ENCODE assay signal across 18 cellular contexts in genomic region chr18:66124394-66124793, GRCh38.
DNase-seq lines count a peak whose midpoint lies in the region; ATAC-seq, FAIRE-seq and TF ChIP-seq lines count a peak whose summit lies in the region.
"Had no signal": no experiment of that assay in that cellular context is flagged by ENCODE, and none has a peak within 500 bp of the region (broad histone marks: within the 10 kb centered on the region; RNA-seq: fewer than 3 reads in every experiment).

No MANE protein-coding gene starts in this region.

- H3K9me3 ChIP-seq in SK-N-SH (no peaks in the 10 kb centered on the region), neural progenitor cell (ENCODE audit: low read depth) (no peaks in the 10 kb centered on the region), kidney (ENCODE audit: control insufficient read depth in 1 of 2, low read length in 2 of 2) (no peaks in the 10 kb centered on the region)
- H3K9me3 ChIP-seq: colonic mucosa, esophagus muscularis mucosa had no signal

- in situ Hi-C loops in SK-MEL-5 (cut with HindIII; ENCODE audit: low pct_unique_long_range_greater_than_20kb, low sequenced_read_pairs): no loop called here

- H3K9me2 ChIP-seq in SK-N-SH: no peaks in the 10 kb centered on the region

- no peak overlapping the region for H3K9ac ChIP-seq in SK-N-SH
- H3K9ac ChIP-seq in neural progenitor cell: no peak overlapping the region
- H3K9ac ChIP-seq in kidney (ENCODE audit: low read length in 2 of 2): no peak overlapping the region

- H3K4me3 Mint-ChIP-seq in neural progenitor cell: no peak overlapping the region
- no peak overlapping the region for H3K4me3 Mint-ChIP-seq in activated naive CD8-positive, alpha-beta T cell treated with anti-CD3 and anti-CD28 coated beads for 36 hours
- H3K4me3 Mint-ChIP-seq in activated CD4-positive, alpha-beta T cell treated with anti-CD3 and anti-CD28 coated beads for 36 hours: no peak overlapping the region
- H3K4me3 Mint-ChIP-seq: activated CD8-positive, alpha-beta T cell treated with anti-CD3 and anti-CD28 coated beads for 36 hours; activated T-helper 1 cell treated with anti-CD3 and anti-CD28 coated beads, Interleukin-12 subunit alpha, Interleukin-12 subunit beta, Interleukin-2, Interleukin-4 antibody, amounts not matched to agents 30 ng/mL and 10 ng/mL and 1 ng/mL, durations not matched to agents 14 hours and 24 hours and 36 hours had no signal

- CTCF ChIA-PET in SK-N-SH (lab: Yijun Ruan, JAX): interaction anchor here (1.2 kb wide), 1 partner anchor 747 kb away, joined by 5 read pairs; no protein-coding TSS in a partner anchor
- CTCF ChIA-PET in activated CD4-positive, alpha-beta T cell treated with anti-CD3 and anti-CD28 coated beads for 36 hours (lab: Charles Lee): no interaction called here

- H3K27ac ChIP-seq in SK-N-SH (ENCODE audit: low read depth in 2 of 2, low read length in 1 of 2): no peak overlapping the region
- no peak overlapping the region for H3K27ac ChIP-seq in neural progenitor cell
- H3K27ac ChIP-seq in kidney (ENCODE audit: low read depth in 2 of 2, low read length in 2 of 2): no peak overlapping the region
- H3K27ac ChIP-seq: colonic mucosa, esophagus muscularis mucosa had no signal

- no peaks in the 10 kb centered on the region for H3F3A ChIP-seq in SK-N-SH (replicated peaks; ENCODE audit: insufficient read depth)
- no peaks in the 10 kb centered on the region for H3F3A ChIP-seq in neural progenitor cell (ENCODE audit: low read depth)

- H3K27me3 ChIP-seq in SK-N-SH (ENCODE audit: insufficient read depth) (no peaks in the 10 kb centered on the region), neural progenitor cell (no peaks in the 10 kb centered on the region)
- H3K27me3 ChIP-seq: colonic mucosa, esophagus muscularis mucosa had no signal

- peak; percentile 28; the same call in 1 of the 2 replicates for TF ChIP-seq RAD21 in SK-N-SH (IDR thresholded peaks at IDR 0.05; ENCODE audit: low read length)

- no peaks in the 10 kb centered on the region for H3K9me3 Mint-ChIP-seq in neural progenitor cell
- H3K9me3 Mint-ChIP-seq in activated naive CD8-positive, alpha-beta T cell treated with anti-CD3 and anti-CD28 coated beads for 36 hours: no peaks in the 10 kb centered on the region
- H3K9me3 Mint-ChIP-seq in activated CD4-positive, alpha-beta T cell treated with anti-CD3 and anti-CD28 coated beads for 36 hours (ENCODE audit: low read depth): peaks cover 6% of the 10 kb centered on the region

- no peak overlapping the region for H3K27ac Mint-ChIP-seq in neural progenitor cell
- no peak overlapping the region for H3K27ac Mint-ChIP-seq in activated naive CD8-positive, alpha-beta T cell treated with anti-CD3 and anti-CD28 coated beads for 36 hours
- no peak overlapping the region for H3K27ac Mint-ChIP-seq in activated CD4-positive, alpha-beta T cell treated with anti-CD3 and anti-CD28 coated beads for 36 hours
- H3K27ac Mint-ChIP-seq: activated CD8-positive, alpha-beta T cell treated with anti-CD3 and anti-CD28 coated beads for 36 hours; activated T-helper 1 cell treated with anti-CD3 and anti-CD28 coated beads, Interleukin-12 subunit alpha, Interleukin-12 subunit beta, Interleukin-2, Interleukin-4 antibody, amounts not matched to agents 30 ng/mL and 10 ng/mL and 1 ng/mL, durations not matched to agents 14 hours and 24 hours and 36 hours had no signal

- H3K27me3 Mint-ChIP-seq in neural progenitor cell (ENCODE audit: insufficient read depth, low read depth): no peaks in the 10 kb centered on the region
- no peaks in the 10 kb centered on the region for H3K27me3 Mint-ChIP-seq in activated naive CD8-positive, alpha-beta T cell treated with anti-CD3 and anti-CD28 coated beads for 36 hours
- H3K27me3 Mint-ChIP-seq in activated CD4-positive, alpha-beta T cell treated with anti-CD3 and anti-CD28 coated beads for 36 hours: no peaks in the 10 kb centered on the region
- H3K27me3 Mint-ChIP-seq: activated CD8-positive, alpha-beta T cell treated with anti-CD3 and anti-CD28 coated beads for 36 hours had no signal

- H4K20me1 ChIP-seq in SK-N-SH (ENCODE audit: insufficient read depth) (no peaks in the 10 kb centered on the region), neural progenitor cell (ENCODE audit: low read depth) (no peaks in the 10 kb centered on the region)

- H3K4me1 Mint-ChIP-seq in neural progenitor cell: no peaks in the 10 kb centered on the region
- H3K4me1 Mint-ChIP-seq in activated naive CD8-positive, alpha-beta T cell treated with anti-CD3 and anti-CD28 coated beads for 36 hours: no peaks in the 10 kb centered on the region
- H3K4me1 Mint-ChIP-seq in activated CD4-positive, alpha-beta T cell treated with anti-CD3 and anti-CD28 coated beads for 36 hours: no peaks in the 10 kb centered on the region

- H3K36me3 ChIP-seq in SK-N-SH (replicated peaks in 1 of 2; ENCODE audit: control insufficient read depth in 1 of 2, insufficient read depth in 2 of 2, low read length in 1 of 2) (no peaks in the 10 kb centered on the region), neural progenitor cell (no peaks in the 10 kb centered on the region), kidney (ENCODE audit: control insufficient read depth in 1 of 2, insufficient read depth in 2 of 2, low read length in 2 of 2) (no peaks in the 10 kb centered on the region)
- H3K36me3 ChIP-seq: colonic mucosa, esophagus muscularis mucosa had no signal

- H3K4me1 ChIP-seq in SK-N-SH (ENCODE audit: control insufficient read depth in 1 of 2, insufficient read depth in 2 of 2, low read depth in 1 of 2, low read length in 1 of 2): no peaks in the 10 kb centered on the region
- no peaks in the 10 kb centered on the region for H3K4me1 ChIP-seq in neural progenitor cell
- H3K4me1 ChIP-seq in kidney (ENCODE audit: control insufficient read depth in 1 of 2, insufficient read depth in 1 of 2, low read depth in 1 of 2, low read length in 2 of 2): no peaks in the 10 kb centered on the region
- H3K4me1 ChIP-seq: colonic mucosa, esophagus muscularis mucosa had no signal

- H2AFZ ChIP-seq in SK-N-SH (ENCODE audit: low read depth) (no peak overlapping the region), neural progenitor cell (replicated peaks) (no peak overlapping the region)

- DNase-seq in SK-N-SH (no peak), SK-MEL-5 (ENCODE audit: low read depth, low spot score) (peak; percentile 48), neural progenitor cell (ENCODE audit: low spot score) (no peak), kidney (no peak)
- no peak for DNase-seq in activated naive CD8-positive, alpha-beta T cell treated with anti-CD3 and anti-CD28 coated beads for 36 hours
- no peak for DNase-seq in activated CD4-positive, alpha-beta T cell treated with anti-CD3 and anti-CD28 coated beads for 36 hours
- DNase-seq: activated CD8-positive, alpha-beta T cell treated with anti-CD3 and anti-CD28 coated beads for 36 hours; colonic mucosa; left cardiac atrium; NCI-H1436; substantia nigra; T-helper 9 cell had no signal

- H3K4me2 ChIP-seq in SK-N-SH (no peak overlapping the region), neural progenitor cell (no peak overlapping the region)

- no peak for TF ChIP-seq EP300 in SK-N-SH (IDR thresholded peaks at IDR 0.05; ENCODE audit: borderline replicate concordance in 1 of 2, low read depth in 1 of 2, low read length in 1 of 2)

- ATAC-seq in SK-N-SH treated with all-trans-retinoic acid at 6 μM for 48 hours: no peak
- peak; percentile 83 for ATAC-seq in HG02973 (IDR thresholded peaks at IDR 0.05; ENCODE audit: unreplicated experiment)
- no peak for ATAC-seq in activated CD4-positive, alpha-beta T cell treated with anti-CD3 and anti-CD28 coated beads for 36 hours
- ATAC-seq: activated CD8-positive, alpha-beta T cell treated with anti-CD3 and anti-CD28 coated beads for 36 hours; left cardiac atrium; Right ventricle myocardium inferior had no signal

- POLR2A ChIA-PET in SK-N-SH (lab: Yijun Ruan, JAX): no interaction called here
- POLR2A ChIA-PET in activated CD4-positive, alpha-beta T cell treated with anti-CD3 and anti-CD28 coated beads for 36 hours (lab: Charles Lee): no interaction called here

- H3K4me3 ChIP-seq in SK-N-SH (ENCODE audit: low read depth in 2 of 2, low read length in 1 of 2) (no peak overlapping the region), neural progenitor cell (no peak overlapping the region), kidney (ENCODE audit: low read length in 2 of 2) (no peak overlapping the region)
- H3K4me3 ChIP-seq: colonic mucosa, esophagus muscularis mucosa had no signal

- FAIRE-seq in kidney (lab: Jason Lieb, UNC): no peak
- FAIRE-seq: GM12891 had no signal

- H3K36me3 Mint-ChIP-seq in neural progenitor cell: no peaks in the 10 kb centered on the region
- no peaks in the 10 kb centered on the region for H3K36me3 Mint-ChIP-seq in activated naive CD8-positive, alpha-beta T cell treated with anti-CD3 and anti-CD28 coated beads for 36 hours
- no peaks in the 10 kb centered on the region for H3K36me3 Mint-ChIP-seq in activated CD4-positive, alpha-beta T cell treated with anti-CD3 and anti-CD28 coated beads for 36 hours (ENCODE audit: low read depth)

- TF ChIP-seq CTCF in SK-N-SH (IDR thresholded peaks at IDR 0.05): peak; percentile 39
- TF ChIP-seq CTCF in neural progenitor cell (IDR thresholded peaks at IDR 0.05): peak; percentile 38
- no peak for TF ChIP-seq CTCF in kidney (IDR thresholded peaks at IDR 0.05; ENCODE audit: borderline replicate concordance, extremely low read depth, insufficient read depth)

- WGBS in SK-N-SH (ENCODE audit: low lambda C conversion rate): 30% methylated on average over 2 of the region's 2 CpGs

- intact Hi-C loops in kidney (cut with DNase I): no loop called here
- intact Hi-C loops in activated CD4-positive, alpha-beta T cell treated with anti-CD3 and anti-CD28 coated beads for 36 hours (cut with DNase I, micrococcal nuclease): no loop called here

- H3K79me2 ChIP-seq in SK-N-SH (ENCODE audit: insufficient read depth): no peaks in the 10 kb centered on the region
- H3K79me2 ChIP-seq in neural progenitor cell (ENCODE audit: low read depth): no peaks in the 10 kb centered on the region

TF ChIP-seq in SK-N-SH, 30 proteins besides CTCF, POLR2A, EP300 and RAD21 (continues in another document):
- TF ChIP-seq YY1 (IDR thresholded peaks at IDR 0.05; ENCODE audit: low read depth): no peak

TF ChIP-seq in SK-N-SH treated with all-trans-retinoic acid at 6 μM for 48 hours, 23 proteins besides CTCF, POLR2A, EP300 and RAD21:
- TF ChIP-seq BACH2 (CRISPR knock-in tag; IDR thresholded peaks at IDR 0.05; ENCODE audit: borderline replicate concordance) (no peak), TOX (CRISPR knock-in tag; IDR thresholded peaks at IDR 0.05; ENCODE audit: borderline replicate concordance) (no peak), ARNTL (CRISPR knock-in tag; IDR thresholded peaks at IDR 0.05; ENCODE audit: borderline replicate concordance, low read depth) (no peak)
TF ChIP-seq in SK-N-SH treated with all-trans-retinoic acid at 6 μM for 48 hours: peak in this region for 0.
